Comparison of ENCODE assay signal across 8 cellular contexts in the genomic region with DNA sequence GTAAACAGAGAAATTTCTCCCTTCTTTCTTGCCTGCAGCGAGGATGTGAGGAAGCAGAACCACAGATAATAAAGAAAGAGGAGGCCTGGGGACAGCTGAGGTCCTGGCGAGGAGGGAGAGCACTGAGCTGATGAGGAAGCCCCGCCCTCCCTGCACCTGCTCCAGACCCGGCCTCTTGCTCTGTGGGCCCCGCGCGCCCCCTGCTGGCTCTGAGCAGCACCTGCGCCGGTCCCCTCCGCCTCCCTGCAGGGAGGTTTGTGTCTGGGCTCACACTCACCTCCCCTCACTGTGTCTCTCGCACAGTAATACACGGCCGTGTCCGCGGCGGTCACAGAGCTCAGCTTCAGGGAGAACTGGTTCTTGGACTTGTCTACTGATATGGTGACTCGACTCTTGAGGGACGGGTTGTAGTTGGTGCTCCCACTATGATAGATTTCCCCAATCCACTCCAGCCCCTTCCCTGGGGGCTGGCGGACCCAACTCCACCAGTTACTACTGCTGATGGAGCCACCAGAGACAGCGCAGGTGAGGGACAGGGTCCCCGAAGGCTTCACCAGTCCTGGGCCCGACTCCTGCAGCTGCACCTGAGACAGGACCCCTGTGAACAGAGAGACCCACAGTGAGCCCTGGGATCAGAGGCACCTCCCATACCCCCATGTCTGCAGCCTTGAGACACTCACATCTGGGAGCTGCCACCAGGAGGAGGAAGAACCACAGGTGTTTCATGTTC.
DNase-seq lines count a peak whose midpoint lies in the region; ATAC-seq and TF ChIP-seq lines count a peak whose summit lies in the region.
"Not testable (repeated sequence)": the region's sequence is repeated elsewhere in the genome, so short reads cannot be mapped to it uniquely, and the experiment has no call there.

No MANE protein-coding gene starts in this region.

- peaks cover 82% of the 10 kb centered on the region for H3K4me1 Mint-ChIP-seq in activated CD4-positive, alpha-beta memory T cell treated with anti-CD3 and anti-CD28 coated beads for 36 hours (ENCODE audit: low read depth)

- not testable (repeated sequence) for H3K36me3 ChIP-seq in BLaER1 treated with 17β-estradiol and CSF1 and Interleukin-3, amounts not matched to agents 10 nM and 100 nM; RWPE2 (ENCODE audit: low read depth); lung (ENCODE audit: control insufficient read depth in 2 of 2, insufficient read depth in 2 of 2, low read length in 2 of 2)

- H4K20me1 ChIP-seq in BLaER1 treated with 17β-estradiol and CSF1 and Interleukin-3, amounts not matched to agents 10 nM and 100 nM: not testable (repeated sequence)

- not testable (repeated sequence) for H3K27ac ChIP-seq in BLaER1 treated with 17β-estradiol and CSF1 and Interleukin-3, amounts not matched to agents 10 nM and 100 nM; RWPE2 (ENCODE audit: poor library complexity, severe bottlenecking); lung (ENCODE audit: low read depth in 1 of 2, low read length in 1 of 2)

- WGBS in lung, 2 donors: 35 to 38% methylated on average over 17 to 22 of the region's 22 CpGs

- POLR2A ChIA-PET in activated CD4-positive, alpha-beta memory T cell treated with anti-CD3 and anti-CD28 coated beads for 36 hours (lab: Charles Lee): not testable (repeated sequence)

- peak overlapping the region in 7 of 11 experiments; percentile 12 to 53 (median 38); a peak in 10 of 22 replicates for H3K4me2 ChIP-seq in BLaER1 treated with 17β-estradiol and CSF1 and Interleukin-3, amounts not matched to agents 10 nM and 100 nM

- not testable (repeated sequence) for H3K9me3 ChIP-seq in BLaER1 treated with 17β-estradiol and CSF1 and Interleukin-3, amounts not matched to agents 10 nM and 100 nM (replicated peaks in 1 of 11); RWPE2 (ENCODE audit: severe bottlenecking); lung (ENCODE audit: control insufficient read depth in 2 of 2, insufficient read depth in 1 of 2, low read length in 1 of 2)

- H3K27ac Mint-ChIP-seq in activated CD4-positive, alpha-beta memory T cell treated with anti-CD3 and anti-CD28 coated beads for 36 hours: peak overlapping the region; percentile 97

- not testable (repeated sequence) for H3K4me3 ChIP-seq in BLaER1 treated with 17β-estradiol and CSF1 and Interleukin-3, amounts not matched to agents 10 nM and 100 nM; RWPE2 (ENCODE audit: severe bottlenecking); lung

- ATAC-seq in RWPE2 (ENCODE audit: low read depth); lung (ENCODE audit: insufficient read depth, low FRiP score): not testable (repeated sequence)

- H3K9ac ChIP-seq in BLaER1 treated with 17β-estradiol and CSF1 and Interleukin-3, amounts not matched to agents 10 nM and 100 nM: not testable (repeated sequence)

- CTCF ChIA-PET in activated CD4-positive, alpha-beta memory T cell treated with anti-CD3 and anti-CD28 coated beads for 36 hours (lab: Charles Lee): interaction anchor here (0.9 to 3.9 kb wide), 4 partner anchors 8 to 83 kb away, joined by 3 to 41 read pairs (median 10); no protein-coding TSS in a partner anchor

- peaks cover 29% of the 10 kb centered on the region for H3K36me3 Mint-ChIP-seq in activated CD4-positive, alpha-beta memory T cell treated with anti-CD3 and anti-CD28 coated beads for 36 hours

- H3K27me3 Mint-ChIP-seq in activated CD4-positive, alpha-beta memory T cell treated with anti-CD3 and anti-CD28 coated beads for 36 hours: not testable (repeated sequence)

- not testable (repeated sequence) for H3K27me3 ChIP-seq in BLaER1 treated with 17β-estradiol and CSF1 and Interleukin-3, amounts not matched to agents 10 nM and 100 nM; RWPE2 (ENCODE audit: insufficient read depth, poor library complexity, severe bottlenecking); lung (ENCODE audit: control insufficient read depth, insufficient read depth)

- peaks cover 0 to 42% (median 14%) of the 10 kb centered on the region in 10 experiments; a peak in 12 of 20 replicates for H3K4me1 ChIP-seq in BLaER1 treated with 17β-estradiol and CSF1 and Interleukin-3, amounts not matched to agents 10 nM and 100 nM
- not testable (repeated sequence) for H3K4me1 ChIP-seq in RWPE2 (ENCODE audit: insufficient read depth, poor library complexity, severe bottlenecking); lung (ENCODE audit: control insufficient read depth in 2 of 2, insufficient read depth in 2 of 2, low read length in 2 of 2)

- not testable (repeated sequence) for H3K9me3 Mint-ChIP-seq in activated CD4-positive, alpha-beta memory T cell treated with anti-CD3 and anti-CD28 coated beads for 36 hours

- peak; percentile 45 for TF ChIP-seq CTCF in RWPE2 (IDR thresholded peaks at IDR 0.05; ENCODE audit: poor library complexity, severe bottlenecking)
- TF ChIP-seq CTCF in lung (IDR thresholded peaks at IDR 0.05; ENCODE audit: control extremely low read depth, extremely low read depth): not testable (repeated sequence)

- intact Hi-C loops in activated CD4-positive, alpha-beta memory T cell treated with anti-CD3 and anti-CD28 coated beads for 36 hours (cut with micrococcal nuclease): loop anchor here (5.0 kb wide), 1 partner anchor 51 kb away; no protein-coding TSS in a partner anchor

- H3K4me3 Mint-ChIP-seq in activated CD4-positive, alpha-beta memory T cell treated with anti-CD3 and anti-CD28 coated beads for 36 hours: peak overlapping the region; percentile 79

- DNase-seq in GM19240 (ENCODE audit: insufficient read length, low spot score) (peak; percentile 13), NCI-H1417 (lab: John Stamatoyannopoulos, UW) (peak; percentile 67 to 85 (median 79)), lung (ENCODE audit: low spot score) (peak; percentile 45)
- not testable (repeated sequence) for DNase-seq in RWPE2 (ENCODE audit: low spot score)
- peak; percentile 87 for DNase-seq in activated CD4-positive, alpha-beta memory T cell treated with anti-CD3 and anti-CD28 coated beads for 36 hours
- peak; percentile 72 for DNase-seq in activated naive CD8-positive, alpha-beta T cell treated with anti-CD3 and anti-CD28 coated beads, Interleukin-2, amount 50 U/mL, for 16 hours (ENCODE audit: low read depth, low spot score)
- peak; percentile 40 to 68 for DNase-seq in stimulated activated CD8-positive, alpha-beta memory T cell treated with anti-CD3 and anti-CD28 coated beads, Interleukin-15, amount 100 ng/mL, for 4 hours (ENCODE audit: low read depth in 2 of 2)
